In the genomic region with DNA sequence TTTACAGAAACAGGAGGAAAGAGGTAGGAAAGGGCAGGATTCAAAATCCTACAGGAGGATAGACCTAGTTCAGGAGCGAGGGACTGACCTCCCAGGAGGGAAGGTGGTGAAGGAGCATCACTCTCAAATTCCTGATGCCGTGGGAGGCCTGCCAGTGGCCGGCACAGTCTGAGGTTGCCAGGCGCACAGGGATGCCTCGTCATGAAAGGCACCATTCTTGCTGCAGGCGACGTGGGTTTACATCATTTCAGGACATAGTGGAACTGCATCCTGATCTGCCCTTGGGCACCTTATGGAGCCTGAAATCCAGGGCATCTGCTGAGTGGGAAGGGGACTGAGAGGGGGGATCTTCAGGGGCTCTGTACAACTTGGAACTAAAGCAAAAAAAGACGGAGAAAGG, we compare ENCODE assay signal across 20 cellular contexts.
"Had no signal": no experiment of that assay in that cellular context is flagged by ENCODE, and none has a peak within 500 bp of the region (broad histone marks: within the 10 kb centered on the region; RNA-seq: fewer than 3 reads in every experiment).

No MANE protein-coding gene starts in this region.

- H3K9me3 ChIP-seq: body of pancreas, heart left ventricle, thyroid gland had no signal

- H3K27ac ChIP-seq: body of pancreas, thyroid gland had no signal

- H3K9me3 Mint-ChIP-seq: activated CD8-positive, alpha-beta T cell treated with anti-CD3 and anti-CD28 coated beads for 36 hours; activated naive CD8-positive, alpha-beta T cell treated with anti-CD3 and anti-CD28 coated beads, Interleukin-2, amount 10 ng/mL, durations not matched to agents 7 days and 5 days; activated T-helper 17 cell treated with anti-CD3 and anti-CD28 coated beads, Interleukin-2, amount 50 U/mL, for 72 hours; memory B cell had no signal

- ATAC-seq: activated CD8-positive, alpha-beta T cell treated with anti-CD3 and anti-CD28 coated beads for 36 hours; activated T-helper 17 cell treated with anti-CD3 and anti-CD28 coated beads, Interleukin-2, amount 50 U/mL, for 72 hours; naive thymus-derived CD4-positive, alpha-beta T cell; T-cell had no signal

- H3K27me3 ChIP-seq: body of pancreas, thyroid gland had no signal

- H3K27ac Mint-ChIP-seq: activated CD8-positive, alpha-beta T cell treated with anti-CD3 and anti-CD28 coated beads for 36 hours; activated naive CD8-positive, alpha-beta T cell treated with anti-CD3 and anti-CD28 coated beads, Interleukin-2, amount 10 ng/mL, durations not matched to agents 7 days and 5 days; activated T-helper 17 cell treated with anti-CD3 and anti-CD28 coated beads, Interleukin-2, amount 50 U/mL, for 72 hours; memory B cell; naive thymus-derived CD4-positive, alpha-beta T cell; T-cell had no signal

- DNase-seq: activated CD4-positive, alpha-beta T cell treated with anti-CD3 and anti-CD28 coated beads for 48 hours; activated CD4-positive, CD25-positive, alpha-beta regulatory T cell; activated CD8-positive, alpha-beta T cell treated with anti-CD3 and anti-CD28 coated beads for 36 hours; activated naive CD4-positive, alpha-beta T cell; activated naive CD8-positive, alpha-beta T cell treated with anti-CD3 and anti-CD28 coated beads, Interleukin-2, amount 10 ng/mL, durations not matched to agents 7 days and 5 days; activated T-cell treated with anti-CD3 and anti-CD28 coated beads, Interleukin-2, amount 50 U/mL, for 1 hour; amygdala; caudate nucleus; dorsolateral prefrontal cortex; heart left ventricle; naive thymus-derived CD4-positive, alpha-beta T cell; nucleus accumbens; stimulated activated CD4-positive, alpha-beta T cell treated with anti-CD3 and anti-CD28 coated beads, Interleukin-12 subunit alpha, Interleukin-12 subunit beta, amount 100 ng/mL, for 4 hours; stimulated activated CD4-positive, alpha-beta T cell treated with anti-CD3 and anti-CD28 coated beads, Interleukin-2, amount 100 ng/mL, for 24 hours; stimulated activated naive CD4-positive, alpha-beta T cell treated with Interleukin-2 at 50 U/mL for 16 hours; T-cell; thyroid gland had no signal

- H3K4me3 ChIP-seq: body of pancreas, dorsolateral prefrontal cortex, heart left ventricle, thyroid gland had no signal

- H3K36me3 Mint-ChIP-seq: activated naive CD8-positive, alpha-beta T cell treated with anti-CD3 and anti-CD28 coated beads, Interleukin-2, amount 10 ng/mL, durations not matched to agents 7 days and 5 days; memory B cell; T-cell had no signal

- H3K4me1 Mint-ChIP-seq: activated naive CD8-positive, alpha-beta T cell treated with anti-CD3 and anti-CD28 coated beads, Interleukin-2, amount 10 ng/mL, durations not matched to agents 7 days and 5 days; activated T-helper 17 cell treated with anti-CD3 and anti-CD28 coated beads, Interleukin-2, amount 50 U/mL, for 72 hours; memory B cell had no signal

- H3K4me1 ChIP-seq: body of pancreas had no signal

- H3K36me3 ChIP-seq: heart left ventricle, thyroid gland had no signal

- H3K4me3 Mint-ChIP-seq: activated CD8-positive, alpha-beta T cell treated with anti-CD3 and anti-CD28 coated beads for 36 hours; activated naive CD8-positive, alpha-beta T cell treated with anti-CD3 and anti-CD28 coated beads, Interleukin-2, amount 10 ng/mL, durations not matched to agents 7 days and 5 days; activated T-helper 17 cell treated with anti-CD3 and anti-CD28 coated beads, Interleukin-2, amount 50 U/mL, for 72 hours; memory B cell; naive thymus-derived CD4-positive, alpha-beta T cell; T-cell had no signal
